Comparison of ENCODE assay signal across 21 cellular contexts in the genomic region with DNA sequence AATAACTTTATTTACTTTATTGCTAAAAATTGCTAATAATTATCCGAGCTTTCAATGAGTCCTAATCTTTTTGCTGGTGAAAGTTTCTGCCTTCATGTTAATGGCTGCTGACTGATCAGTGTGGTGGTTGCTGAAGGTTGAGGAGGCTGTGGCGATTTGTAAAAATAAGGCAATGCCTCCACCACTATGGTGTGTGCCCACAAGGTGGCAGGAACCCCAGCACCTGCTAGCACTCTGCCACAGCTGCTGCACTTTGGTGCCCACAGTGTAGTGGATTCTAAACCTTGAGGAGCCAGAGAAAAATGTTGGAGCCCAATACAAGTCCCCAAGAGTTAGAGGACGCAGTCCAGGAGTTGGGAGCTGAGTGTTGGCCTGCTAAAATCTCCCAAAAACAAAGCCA.
"Had no signal": no experiment of that assay in that cellular context is flagged by ENCODE, and none has a peak within 500 bp of the region (broad histone marks: within the 10 kb centered on the region; RNA-seq: fewer than 3 reads in every experiment).

No MANE protein-coding gene starts in this region.

- ATAC-seq: activated CD4-positive, alpha-beta T cell treated with anti-CD3 and anti-CD28 coated beads for 36 hours; activated T-cell treated with anti-CD3 and anti-CD28 coated beads, Interleukin-2, amount 50 U/mL, for 4 hours; lower lobe of right lung had no signal

- H3K4me1 ChIP-seq: esophagus muscularis mucosa, lower lobe of right lung, spleen, testis, uterus had no signal

- H3K36me3 ChIP-seq: esophagus muscularis mucosa, lower lobe of right lung, spleen, uterus had no signal

- H3K27ac ChIP-seq: esophagus muscularis mucosa, lower lobe of right lung, spleen, testis, uterus had no signal

- H3K4me3 ChIP-seq: esophagus muscularis mucosa, lower lobe of right lung, spleen, testis, uterus had no signal

- DNase-seq: activated B cell treated with CpG ODN at 0.5 μM for 24 hours; activated CD4-positive, alpha-beta T cell treated with anti-CD3 and anti-CD28 coated beads for 36 hours; activated CD4-positive, alpha-beta T cell treated with anti-CD3 and anti-CD28 coated beads, Interleukin-2, amount 50 U/mL, for 4 hours; activated CD8-positive, alpha-beta memory T cell treated with anti-CD3 and anti-CD28 coated beads for 24 hours; activated CD8-positive, alpha-beta memory T cell treated with anti-CD3 and anti-CD28 coated beads, Interleukin-2, amount 50 U/mL, for 4 hours; activated naive CD4-positive, alpha-beta T cell; activated T-cell treated with anti-CD3 and anti-CD28 coated beads, Interleukin-2, amount 50 U/mL, for 4 hours; central memory CD4-positive, alpha-beta T cell; effector memory CD4-positive, alpha-beta T cell; hippocampal formation; lower lobe of right lung; naive B cell; occipital lobe; posterior cingulate gyrus; spleen; stimulated activated CD4-positive, alpha-beta T cell treated with anti-CD3 and anti-CD28 coated beads, Interleukin-4, amount 100 ng/mL, for 1 hour; stimulated activated naive CD4-positive, alpha-beta T cell; testis; trophoblast cell; uterus had no signal

- H3K9me3 ChIP-seq: esophagus muscularis mucosa, lower lobe of right lung, spleen, testis had no signal

- H3K27me3 ChIP-seq: esophagus muscularis mucosa, spleen, testis had no signal
